Comparison of ENCODE assay signal across 10 cellular contexts in the genomic region with DNA sequence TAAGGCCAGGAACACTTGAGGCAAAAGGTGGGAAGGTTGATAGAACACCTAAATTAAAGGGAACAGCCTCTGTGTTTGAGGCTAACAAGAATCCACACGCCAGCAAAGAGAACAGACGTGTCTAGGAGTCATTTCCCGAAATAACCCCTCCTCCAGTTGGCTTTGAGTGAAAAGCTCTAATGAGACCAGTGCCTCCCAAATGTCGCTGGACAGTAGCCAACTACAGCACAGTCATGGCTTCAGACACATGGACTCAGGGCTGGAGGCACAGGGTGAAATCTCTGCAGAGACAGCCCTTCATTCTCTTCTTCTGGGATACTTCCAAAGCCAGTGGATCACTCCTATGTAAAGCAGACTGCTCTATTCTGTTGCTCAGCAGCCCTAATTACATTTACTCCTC. TPM values are rescaled to one million over a fixed set of nuclear protein-coding genes. Genes with fewer than 3 reads are reported as not detected.
DNase-seq lines count a peak whose midpoint lies in the region; ATAC-seq lines count a peak whose summit lies in the region.
"Had no signal": no experiment of that assay in that cellular context is flagged by ENCODE, and none has a peak within 500 bp of the region (broad histone marks: within the 10 kb centered on the region; RNA-seq: fewer than 3 reads in every experiment).

No MANE protein-coding gene starts in this region.

- H3K36me3 ChIP-seq in MG63, result no peaks in the 10 kb centered on the region

- no peak overlapping the region for H3K27ac Mint-ChIP-seq in activated naive CD4-positive, alpha-beta T cell treated with anti-CD3 and anti-CD28 coated beads for 36 hours

- H3K9me3 ChIP-seq in MG63, result no peaks in the 10 kb centered on the region

- H3K4me3 ChIP-seq in MG63, result no peak overlapping the region

- H3K4me1 Mint-ChIP-seq in activated naive CD4-positive, alpha-beta T cell treated with anti-CD3 and anti-CD28 coated beads for 36 hours (ENCODE audit: low read depth), result no peaks in the 10 kb centered on the region

- ATAC-seq in GM21390 (IDR thresholded peaks at IDR 0.05; ENCODE audit: unreplicated experiment) (no peak), GM21526 (IDR thresholded peaks at IDR 0.05; ENCODE audit: low FRiP score, unreplicated experiment) (no peak)

- CTCF ChIA-PET in activated naive CD4-positive, alpha-beta T cell treated with anti-CD3 and anti-CD28 coated beads for 36 hours (lab: Charles Lee), result interaction anchor here (0.9 to 1.0 kb wide), 2 partner anchors 51 to 119 kb away, joined by 4 to 5 read pairs; no protein-coding TSS in a partner anchor

- intact Hi-C loops in activated naive CD4-positive, alpha-beta T cell treated with anti-CD3 and anti-CD28 coated beads for 36 hours (cut with micrococcal nuclease), result loop anchor here (1.0 kb wide), 1 partner anchor 117 kb away; no protein-coding TSS in a partner anchor

- no peaks in the 10 kb centered on the region for H3K9me3 Mint-ChIP-seq in activated naive CD4-positive, alpha-beta T cell treated with anti-CD3 and anti-CD28 coated beads for 36 hours

- peaks cover 5% of the 10 kb centered on the region for H3K27me3 Mint-ChIP-seq in activated naive CD4-positive, alpha-beta T cell treated with anti-CD3 and anti-CD28 coated beads for 36 hours (ENCODE audit: low read depth)

- no peaks in the 10 kb centered on the region for H3K27me3 ChIP-seq in MG63

- no peak overlapping the region for H3K4me3 Mint-ChIP-seq in activated naive CD4-positive, alpha-beta T cell treated with anti-CD3 and anti-CD28 coated beads for 36 hours

- DNase-seq in MG63 (peak; percentile 76), astrocyte of the hippocampus (ENCODE audit: low read depth, low spot score) (peak; percentile 92), hippocampal formation (lab: John Stamatoyannopoulos, UW) (peak; percentile 37 to 49), stromal cell of bone marrow (ENCODE audit: low read depth) (peak; percentile 85), NCI-H1436 (lab: John Stamatoyannopoulos, UW) (no peak)
- no peak for DNase-seq in activated naive CD4-positive, alpha-beta T cell treated with anti-CD3 and anti-CD28 coated beads for 36 hours
- DNase-seq: activated CD4-positive, alpha-beta T cell treated with anti-CD3 and anti-CD28 coated beads, Interleukin-2, amount 50 U/mL, for 4 hours; NCI-H510A treated with DMSO at 0.1 percent for 48 hours had no signal

- H3K36me3 Mint-ChIP-seq in activated naive CD4-positive, alpha-beta T cell treated with anti-CD3 and anti-CD28 coated beads for 36 hours (ENCODE audit: low read depth), result no peaks in the 10 kb centered on the region

RNA-seq across cellular contexts. Expression of gene SOWAHC, which starts 49.6 kb away (rescaled TPM):
- total RNA-seq in MG63 (2014; rRNA removed; shearing (Covaris generic); ENCODE audit: low replicate concordance), result 10.0 and 15.2 TPM in 2 replicates
- total RNA-seq in activated naive CD4-positive, alpha-beta T cell treated with anti-CD3 and anti-CD28 coated beads for 36 hours, result under 1 TPM; 0.38 to 0.44 TPM

RNA-seq across cellular contexts. Expression of gene SEPTIN10, which starts 50.0 kb away (rescaled TPM):
- 31.5 and 46.9 TPM in 2 replicates for total RNA-seq in MG63 (2014; rRNA removed; shearing (Covaris generic); ENCODE audit: low replicate concordance)
- 1 to 10 TPM; 2.3 to 2.7 TPM for total RNA-seq in activated naive CD4-positive, alpha-beta T cell treated with anti-CD3 and anti-CD28 coated beads for 36 hours

Comparison
In these comparisons a context has a peak if more than half of its experiments do, and no peak if none do; other contexts are left out.
1. DNase-seq: peak in MG63 (single experiment), astrocyte of the hippocampus (single experiment), hippocampal formation (2 of 2) and stromal cell of bone marrow (single experiment); none in activated naive CD4-positive, alpha-beta T cell treated with anti-CD3 and anti-CD28 coated beads for 36 hours (single experiment) and NCI-H1436 (single experiment).